In the genomic region with DNA sequence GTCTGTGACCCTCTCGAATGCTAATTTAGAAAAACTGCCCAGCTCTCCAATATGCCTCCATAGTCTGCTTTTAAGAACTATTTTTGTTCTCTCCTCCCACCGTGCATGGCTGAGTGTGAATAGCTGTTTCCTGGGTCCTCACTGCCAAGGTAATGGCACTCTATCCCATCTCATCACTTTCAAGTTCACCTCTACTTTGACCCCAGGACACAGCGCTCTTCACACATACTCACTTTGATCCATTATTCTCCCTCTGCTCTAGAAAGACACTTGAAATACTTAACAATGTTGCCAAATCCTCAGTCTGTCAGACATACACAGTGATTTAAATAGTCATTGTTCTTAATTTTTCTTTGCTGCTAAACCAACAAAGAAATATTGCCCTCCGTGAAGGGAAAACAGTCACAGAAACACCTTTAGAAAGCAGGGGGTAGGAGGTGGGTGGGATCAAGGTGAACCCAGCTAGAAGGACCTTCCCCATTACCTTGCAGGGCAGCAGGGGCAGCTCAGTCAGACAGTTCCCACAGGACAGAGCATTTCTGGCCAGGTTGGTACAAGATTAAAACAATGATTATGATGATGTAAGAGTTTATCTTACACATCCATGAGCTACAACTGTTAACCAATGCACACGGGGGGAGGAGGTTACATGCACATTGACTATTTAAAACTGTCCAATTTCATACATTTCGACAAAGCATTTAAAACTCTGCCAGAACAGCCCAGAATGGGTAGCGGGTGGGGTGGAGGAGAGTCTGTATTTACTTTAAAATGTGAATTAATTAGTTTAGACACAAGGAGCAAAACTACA, we compare ENCODE assay signal across 10 cellular contexts. TPM values are rescaled to one million over a fixed set of nuclear protein-coding genes. Genes with fewer than 3 reads are reported as not detected.
DNase-seq lines count a peak whose midpoint lies in the region; ATAC-seq, FAIRE-seq and TF ChIP-seq lines count a peak whose summit lies in the region.
"Had no signal": no experiment of that assay in that cellular context is flagged by ENCODE, and none has a peak within 500 bp of the region (broad histone marks: within the 10 kb centered on the region; RNA-seq: fewer than 3 reads in every experiment).

No MANE protein-coding gene starts in this region.

- H3K9me3 ChIP-seq in iPS-20b (ENCODE audit: insufficient read depth, low read depth, low read length) (no peaks in the 10 kb centered on the region), stomach (no peaks in the 10 kb centered on the region)
- H3K9me3 ChIP-seq: mucosa of descending colon, uterus had no signal

- FAIRE-seq in H54 (lab: Jason Lieb, UNC) = no peak

- H3K4me3 ChIP-seq in astrocyte of the spinal cord (ENCODE audit: low read depth, low read length) (peak overlapping the region; percentile 79), iPS-20b (ENCODE audit: low read length) (peak overlapping the region; percentile 86), stomach (peak overlapping the region; percentile 66 to 87 (median 72))

- intact Hi-C loops in stomach (cut with DNase I; ENCODE audit: low total_unique reads) = loop anchor here (10.0 kb wide), 1 partner anchor 280 kb away; no protein-coding TSS in a partner anchor

- no peak overlapping the region for H3K27ac ChIP-seq in iPS-20b (ENCODE audit: low read length)
- peak overlapping the region in 1 of 5 donors; percentile 34 for H3K27ac ChIP-seq in stomach
- H3K27ac ChIP-seq: uterus had no signal

- H3K4me1 ChIP-seq in iPS-20b (ENCODE audit: insufficient read depth, low read length) (peaks cover 43% of the 10 kb centered on the region), stomach (peaks cover 8 to 51% (median 46%) of the 10 kb centered on the region in 4 donors)

- 34 to 60% (median 46%) methylated on average over 7 of the region's 7 CpGs for WGBS in stomach, 5 donors

- H3K9ac ChIP-seq in iPS-20b (ENCODE audit: low read depth, low read length) = peak overlapping the region; percentile 20; the same call in 1 of the 2 replicates

- ATAC-seq in GM18870 (IDR thresholded peaks at IDR 0.05; ENCODE audit: unreplicated experiment) = no peak

- TF ChIP-seq POLR2A in stomach (IDR thresholded peaks at IDR 0.05) = no peak
- no peak for TF ChIP-seq POLR2A in H54 (IDR thresholded peaks at IDR 0.05; ENCODE audit: low read depth, low read length)

- H3K27me3 ChIP-seq in iPS-20b (ENCODE audit: insufficient read depth, low read length) = peaks cover 50% of the 10 kb centered on the region
- H3K27me3 ChIP-seq in stomach = peaks cover 0 to 32% (median 21%) of the 10 kb centered on the region in 3 donors
- H3K27me3 ChIP-seq: uterus had no signal

- TF ChIP-seq EP300 in stomach (IDR thresholded peaks at IDR 0.05) = no peak

- H3K36me3 ChIP-seq in iPS-20b (ENCODE audit: insufficient read depth, low read depth, low read length) (peaks cover 4% of the 10 kb centered on the region; the same call in 1 of the 2 replicates), stomach (no peaks in the 10 kb centered on the region)
- H3K36me3 ChIP-seq: uterus had no signal

- in situ Hi-C loops in astrocyte of the spinal cord (cut with HindIII; ENCODE audit: low sequenced_read_pairs) = no loop called here

- TF ChIP-seq CTCF in astrocyte of the spinal cord (IDR thresholded peaks at IDR 0.05; ENCODE audit: low read depth, low read length) (no peak), stomach (IDR thresholded peaks at IDR 0.05) (no peak)

- DNase-seq in NCI-H2029 treated with DMSO at 0.1 percent for 48 hours (lab: John Stamatoyannopoulos, UW) (peak; percentile 78), NCI-H2029 (lab: John Stamatoyannopoulos, UW) (no peak), astrocyte of the spinal cord (ENCODE audit: low read depth, low spot score) (no peak), stomach (no peak), Kasumi-1 (lab: John Stamatoyannopoulos, UW) (no peak), H54 (ENCODE audit: insufficient read length, low spot score) (no peak)
- DNase-seq: uterus had no signal

RNA-seq across cellular contexts. Expression of a gene that starts 2.4 kb away (rescaled TPM):
- total RNA-seq in stomach = 100 to 1,000 TPM in 2 of 5 donors, 10 to 100 TPM in 3; 18.1 to 241 (median 45.5) TPM
- 10 to 100 TPM in 1 of 3 donors, 1 to 10 TPM in 2; 5.9 to 12.1 (median 6.5) TPM for polyA plus RNA-seq in stomach
